In the genomic region with DNA sequence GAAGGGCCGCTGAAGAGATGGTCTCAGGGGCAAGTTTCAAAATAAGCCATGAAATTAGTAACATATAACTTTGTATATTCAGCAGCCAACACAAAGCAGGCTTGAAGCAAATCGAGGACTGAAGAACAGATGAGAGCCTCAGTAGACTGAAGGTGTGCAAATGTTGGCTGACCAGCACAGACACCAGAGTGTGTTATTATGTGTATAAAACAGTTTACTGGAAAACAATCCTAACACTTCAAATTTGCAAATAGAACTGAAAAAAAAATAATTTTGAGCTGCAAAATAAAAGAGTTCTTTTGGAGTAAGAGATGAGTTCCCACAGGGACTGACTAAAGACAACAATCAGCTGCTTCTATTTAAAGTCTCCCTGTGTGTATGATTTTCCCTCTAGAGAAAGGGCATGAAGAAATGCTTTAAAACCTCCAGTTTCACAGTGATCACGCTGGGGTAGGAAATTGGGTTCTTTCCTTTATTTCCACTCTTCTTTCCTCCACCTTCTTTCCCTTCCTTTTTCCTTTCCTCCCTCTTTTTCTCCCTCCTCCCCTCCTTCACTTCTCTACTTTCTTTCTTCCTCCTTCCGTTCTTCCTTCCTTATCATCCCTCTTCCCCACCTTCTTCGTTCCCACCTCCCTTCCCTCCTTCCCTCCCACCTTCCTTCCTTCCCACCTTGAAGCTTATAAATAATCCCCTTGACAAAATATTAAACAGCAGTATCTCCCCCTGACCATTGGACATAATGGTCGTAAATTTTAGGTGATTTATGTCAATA, we compare ENCODE assay signal across 19 cellular contexts.
A peak's percentile ranks its signal among the peaks of the same experiment; 100 is the strongest.
DNase-seq lines count a peak whose midpoint lies in the region; ATAC-seq and TF ChIP-seq lines count a peak whose summit lies in the region.
"Had no signal": no experiment of that assay in that cellular context is flagged by ENCODE, and none has a peak within 500 bp of the region (broad histone marks: within the 10 kb centered on the region; RNA-seq: fewer than 3 reads in every experiment).

No MANE protein-coding gene starts in this region.

- ATAC-seq in left colon = no peak
- ATAC-seq: A549 had no signal

- H3K27ac ChIP-seq in angular gyrus (ENCODE audit: low read depth, low read length) (peak overlapping the region; percentile 11), dorsolateral prefrontal cortex (peak overlapping the region in 43 of 59 donors; percentile 4 to 78 (median 49)), osteoblast (ENCODE audit: low read depth, low read length) (no peak overlapping the region), substantia nigra (ENCODE audit: low read depth, low read length, poor library complexity, severe bottlenecking) (no peak overlapping the region), hepatocyte (no peak overlapping the region), testis (no peak overlapping the region)
- H3K27ac ChIP-seq: 22Rv1, A549, C4-2B, HL-60 had no signal

- TF ChIP-seq POLR2A in testis (IDR thresholded peaks at IDR 0.05) = no peak

- H3K36me3 ChIP-seq in osteoblast (ENCODE audit: insufficient read depth, low read length) (no peaks in the 10 kb centered on the region), hepatocyte (replicated peaks; ENCODE audit: insufficient read depth, low read depth) (no peaks in the 10 kb centered on the region), testis (ENCODE audit: low read depth, missing control alignments) (no peaks in the 10 kb centered on the region)

- H3K4me3 ChIP-seq in dorsolateral prefrontal cortex (no peak overlapping the region), osteoblast (ENCODE audit: insufficient read depth, low read length) (no peak overlapping the region), hepatocyte (no peak overlapping the region), testis (no peak overlapping the region)
- H3K4me3 ChIP-seq: A549 had no signal

- no peaks in the 10 kb centered on the region for H3K9me2 ChIP-seq in hepatocyte (replicated peaks; ENCODE audit: insufficient read depth)

- WGBS in hepatocyte (ENCODE audit: low lambda C conversion rate, missing lambda C conversion rate) = 89% methylated on average over 4 of the region's 6 CpGs
- WGBS in testis, 2 donors = 62 to 72% methylated on average over 6 of the region's 6 CpGs

- H3K4me2 ChIP-seq in osteoblast (ENCODE audit: insufficient read depth, low read length) (no peak overlapping the region), hepatocyte (no peak overlapping the region)
- H3K4me2 ChIP-seq: A549 had no signal

- no peak overlapping the region for H2AFZ ChIP-seq in osteoblast (ENCODE audit: low read length)
- no peak overlapping the region for H2AFZ ChIP-seq in hepatocyte

- DNase-seq in G401 (ENCODE audit: low spot score) = peak; percentile 68
- no peak for DNase-seq in dorsolateral prefrontal cortex
- DNase-seq in osteoblast (ENCODE audit: insufficient read length, low spot score, missing footprints) = peak; percentile 26
- DNase-seq in substantia nigra (lab: John Stamatoyannopoulos, UW) = no peak
- DNase-seq in hepatocyte (ENCODE audit: low spot score) = no peak
- no peak for DNase-seq in testis
- no peak for DNase-seq in left colon
- DNase-seq: AML-193; Caco-2; CD4-positive, alpha-beta T cell; DMS153; DMS79; GF-D8; H9 had no signal

- no peak for TF ChIP-seq CTCF in dorsolateral prefrontal cortex (IDR thresholded peaks at IDR 0.05 in 54 of 56, conservative IDR thresholded peaks at IDR 0.05 in 2 of 56; ENCODE audit: low read depth in 1 of 56, partially characterized antibody in 56 of 56)
- no peak for TF ChIP-seq CTCF in osteoblast (IDR thresholded peaks at IDR 0.05; ENCODE audit: extremely low read depth, low read depth, low read length)
- no peak for TF ChIP-seq CTCF in hepatocyte (IDR thresholded peaks at IDR 0.05; ENCODE audit: poor library complexity)
- TF ChIP-seq CTCF in testis (IDR thresholded peaks at IDR 0.05) = no peak

- H3K79me2 ChIP-seq in osteoblast (ENCODE audit: insufficient read depth, low read length) = no peaks in the 10 kb centered on the region
- H3K79me2 ChIP-seq in hepatocyte = no peaks in the 10 kb centered on the region

- H3K4me1 ChIP-seq in osteoblast (ENCODE audit: insufficient read depth, low read length) = peaks cover 9% of the 10 kb centered on the region
- H3K4me1 ChIP-seq in hepatocyte (ENCODE audit: insufficient read depth) = no peaks in the 10 kb centered on the region
- peaks cover 10% of the 10 kb centered on the region for H3K4me1 ChIP-seq in testis
- H3K4me1 ChIP-seq: A549, Caco-2 had no signal

- in situ Hi-C loops in G401 (cut with HindIII; ENCODE audit: low sequenced_read_pairs) = no loop called here

- H4K20me1 ChIP-seq in osteoblast (ENCODE audit: insufficient read depth, low read length) = no peaks in the 10 kb centered on the region
- H4K20me1 ChIP-seq in hepatocyte (ENCODE audit: insufficient read depth, poor library complexity, severe bottlenecking) = no peaks in the 10 kb centered on the region

- intact Hi-C loops in dorsolateral prefrontal cortex (cut with DNase I) = no loop called here
- intact Hi-C loops in testis (cut with DNase I; ENCODE audit: low total_unique reads) = no loop called here
- intact Hi-C loops in left colon (cut with DNase I, micrococcal nuclease) = no loop called here

- H3K9me3 ChIP-seq in osteoblast (ENCODE audit: low read depth, low read length) (no peaks in the 10 kb centered on the region), hepatocyte (ENCODE audit: low read depth) (no peaks in the 10 kb centered on the region), testis (no peaks in the 10 kb centered on the region)
- H3K9me3 ChIP-seq: A549, Caco-2 had no signal

- H3K27me3 ChIP-seq in dorsolateral prefrontal cortex (no peaks in the 10 kb centered on the region), osteoblast (ENCODE audit: insufficient read depth, low read length) (no peaks in the 10 kb centered on the region), hepatocyte (no peaks in the 10 kb centered on the region), testis (no peaks in the 10 kb centered on the region)

Comparison
In these comparisons a context has a peak if more than half of its experiments do, and no peak if none do; other contexts are left out.
1. DNase-seq: peak in G401 (single experiment) and osteoblast (single experiment); none in dorsolateral prefrontal cortex (0 of 10), substantia nigra (0 of 49), hepatocyte (single experiment), testis (single experiment) and left colon (0 of 2).
2. H3K27ac ChIP-seq: peak in angular gyrus (single experiment) and dorsolateral prefrontal cortex (43 of 59); none in osteoblast (single experiment), substantia nigra (single experiment), hepatocyte (single experiment) and testis (0 of 2).